Comparison of ENCODE assay signal across 32 cellular contexts in genomic region chr5:6869677-6870076, GRCh38.
"Had no signal": no experiment of that assay in that cellular context is flagged by ENCODE, and none has a peak within 500 bp of the region (broad histone marks: within the 10 kb centered on the region; RNA-seq: fewer than 3 reads in every experiment).

No MANE protein-coding gene starts in this region.

- ATAC-seq: activated CD4-positive, alpha-beta T cell treated with anti-CD3 and anti-CD28 coated beads for 36 hours; activated CD8-positive, alpha-beta memory T cell treated with anti-CD3 and anti-CD28 coated beads, Interleukin-2, amount 10 ng/mL, durations not matched to agents 7 days and 5 days; activated CD8-positive, alpha-beta T cell treated with anti-CD3 and anti-CD28 coated beads, Interleukin-2, amount 10 ng/mL, durations not matched to agents 7 days and 5 days; activated naive CD8-positive, alpha-beta T cell treated with anti-CD3 and anti-CD28 coated beads, Interleukin-2, amount 50 U/mL, for 24 hours; body of pancreas; gastroesophageal sphincter had no signal

- H3K9me3 ChIP-seq: adrenal gland, body of pancreas, colonic mucosa, esophagus squamous epithelium, gastroesophageal sphincter had no signal

- H3K36me3 ChIP-seq: adrenal gland, colonic mucosa, esophagus squamous epithelium, gastroesophageal sphincter had no signal

- H3K27ac ChIP-seq: adrenal gland, body of pancreas, colonic mucosa, epithelial cell of prostate, esophagus squamous epithelium, gastroesophageal sphincter had no signal

- H3K36me3 Mint-ChIP-seq: activated CD4-positive, alpha-beta memory T cell treated with anti-CD3 and anti-CD28 coated beads for 36 hours; activated CD8-positive, alpha-beta memory T cell treated with anti-CD3 and anti-CD28 coated beads, Interleukin-2, amount 10 ng/mL, durations not matched to agents 7 days and 5 days; activated naive CD4-positive, alpha-beta T cell treated with anti-CD3 and anti-CD28 coated beads, Interleukin-2, amount 50 U/mL, for 24 hours; activated naive CD8-positive, alpha-beta T cell treated with anti-CD3 and anti-CD28 coated beads for 36 hours had no signal

- H3K9me3 Mint-ChIP-seq: activated CD4-positive, alpha-beta memory T cell treated with anti-CD3 and anti-CD28 coated beads for 36 hours; activated CD4-positive, alpha-beta T cell treated with anti-CD3 and anti-CD28 coated beads, Interleukin-2, amount 10 ng/mL, durations not matched to agents 24 days and 14 days; activated naive CD4-positive, alpha-beta T cell treated with anti-CD3 and anti-CD28 coated beads for 36 hours; activated naive CD4-positive, alpha-beta T cell treated with anti-CD3 and anti-CD28 coated beads, Interleukin-2, amount 50 U/mL, for 24 hours; activated naive CD8-positive, alpha-beta T cell treated with anti-CD3 and anti-CD28 coated beads for 36 hours; activated naive CD8-positive, alpha-beta T cell treated with anti-CD3 and anti-CD28 coated beads, Interleukin-2, amount 50 U/mL, for 24 hours; activated T-helper 1 cell treated with anti-CD3 and anti-CD28 coated beads, Interleukin-12 subunit alpha, Interleukin-12 subunit beta, Interleukin-2, Interleukin-4 antibody, amounts not matched to agents 30 ng/mL and 10 ng/mL and 1 ng/mL, durations not matched to agents 14 hours and 24 hours and 36 hours had no signal

- H3K4me1 Mint-ChIP-seq: activated CD4-positive, alpha-beta T cell treated with anti-CD3 and anti-CD28 coated beads for 36 hours; activated CD4-positive, alpha-beta T cell treated with anti-CD3 and anti-CD28 coated beads, Interleukin-2, amount 10 ng/mL, durations not matched to agents 24 days and 14 days; activated CD8-positive, alpha-beta memory T cell treated with anti-CD3 and anti-CD28 coated beads, Interleukin-2, amount 10 ng/mL, durations not matched to agents 7 days and 5 days; activated naive CD4-positive, alpha-beta T cell treated with anti-CD3 and anti-CD28 coated beads, Interleukin-2, amount 50 U/mL, for 24 hours; activated naive CD8-positive, alpha-beta T cell treated with anti-CD3 and anti-CD28 coated beads for 36 hours; activated naive CD8-positive, alpha-beta T cell treated with anti-CD3 and anti-CD28 coated beads, Interleukin-2, amount 50 U/mL, for 24 hours had no signal

- H3K27ac Mint-ChIP-seq: activated CD4-positive, alpha-beta memory T cell treated with anti-CD3 and anti-CD28 coated beads for 36 hours; activated CD4-positive, alpha-beta T cell treated with anti-CD3 and anti-CD28 coated beads for 36 hours; activated CD4-positive, alpha-beta T cell treated with anti-CD3 and anti-CD28 coated beads, Interleukin-2, amount 10 ng/mL, durations not matched to agents 24 days and 14 days; activated CD8-positive, alpha-beta memory T cell treated with anti-CD3 and anti-CD28 coated beads, Interleukin-2, amount 10 ng/mL, durations not matched to agents 7 days and 5 days; activated CD8-positive, alpha-beta T cell treated with anti-CD3 and anti-CD28 coated beads, Interleukin-2, amount 10 ng/mL, durations not matched to agents 7 days and 5 days; activated naive CD4-positive, alpha-beta T cell treated with anti-CD3 and anti-CD28 coated beads for 36 hours; activated naive CD4-positive, alpha-beta T cell treated with anti-CD3 and anti-CD28 coated beads, Interleukin-2, amount 50 U/mL, for 24 hours; activated naive CD8-positive, alpha-beta T cell treated with anti-CD3 and anti-CD28 coated beads for 36 hours; activated naive CD8-positive, alpha-beta T cell treated with anti-CD3 and anti-CD28 coated beads, Interleukin-2, amount 50 U/mL, for 24 hours; activated T-helper 1 cell treated with anti-CD3 and anti-CD28 coated beads, Interleukin-12 subunit alpha, Interleukin-12 subunit beta, Interleukin-2, Interleukin-4 antibody, amounts not matched to agents 30 ng/mL and 10 ng/mL and 1 ng/mL, durations not matched to agents 14 hours and 24 hours and 36 hours; activated T-helper 2 cell treated with anti-CD3 and anti-CD28 coated beads, Interferon-gamma antibody, Interleukin-2, Interleukin-4, amounts not matched to agents 10 μg/mL and 5 μg/mL and 100 μg/mL, durations not matched to agents 14 hours and 24 hours and 36 hours had no signal

- H3K4me1 ChIP-seq: adrenal gland, colonic mucosa, esophagus squamous epithelium, gastroesophageal sphincter had no signal

- DNase-seq: activated CD4-positive, alpha-beta memory T cell treated with anti-CD3 and anti-CD28 coated beads for 36 hours; activated CD4-positive, alpha-beta T cell treated with anti-CD3 and anti-CD28 coated beads for 36 hours; activated CD4-positive, alpha-beta T cell treated with anti-CD3 and anti-CD28 coated beads, Interleukin-2, amount 10 ng/mL, durations not matched to agents 24 days and 14 days; activated CD4-positive, CD25-positive, alpha-beta regulatory T cell; activated CD4-positive, CD25-positive, alpha-beta regulatory T cell treated with anti-CD3 and anti-CD28 coated beads, Interleukin-2, amount 50 U/mL, for 72 hours; activated CD8-positive, alpha-beta memory T cell treated with anti-CD3 and anti-CD28 coated beads, Interleukin-2, amount 10 ng/mL, durations not matched to agents 7 days and 5 days; activated CD8-positive, alpha-beta memory T cell treated with anti-CD3 and anti-CD28 coated beads, Interleukin-2, amount 50 U/mL, for 4 hours; activated CD8-positive, alpha-beta T cell treated with anti-CD3 and anti-CD28 coated beads, Interleukin-2, amount 10 ng/mL, durations not matched to agents 7 days and 5 days; activated effector memory CD4-positive, alpha-beta T cell treated with anti-CD3 and anti-CD28 coated beads, Interleukin-2, amount 50 U/mL, for 16 hours; activated naive CD4-positive, alpha-beta T cell treated with anti-CD3 and anti-CD28 coated beads for 36 hours; activated naive CD8-positive, alpha-beta T cell treated with anti-CD3 and anti-CD28 coated beads for 36 hours; activated naive CD8-positive, alpha-beta T cell treated with anti-CD3 and anti-CD28 coated beads, Interleukin-2, amount 50 U/mL, for 24 hours; activated T-cell treated with anti-CD3 and anti-CD28 coated beads, Interleukin-2, amount 50 U/mL, for 1 hour; activated T-cell treated with anti-CD3 and anti-CD28 coated beads, Interleukin-2, amount 50 U/mL, for 48 hours; adrenal gland; amygdala; aorta; body of pancreas; central memory CD4-positive, alpha-beta T cell; cerebellar nuclear complex; colonic mucosa; effector CD8-positive, alpha-beta T cell; esophagus squamous epithelium; foreskin melanocyte; T-helper 2 cell had no signal

- H3K4me3 Mint-ChIP-seq: activated CD4-positive, alpha-beta memory T cell treated with anti-CD3 and anti-CD28 coated beads for 36 hours; activated CD4-positive, alpha-beta T cell treated with anti-CD3 and anti-CD28 coated beads for 36 hours; activated CD4-positive, alpha-beta T cell treated with anti-CD3 and anti-CD28 coated beads, Interleukin-2, amount 10 ng/mL, durations not matched to agents 24 days and 14 days; activated CD8-positive, alpha-beta memory T cell treated with anti-CD3 and anti-CD28 coated beads, Interleukin-2, amount 10 ng/mL, durations not matched to agents 7 days and 5 days; activated CD8-positive, alpha-beta T cell treated with anti-CD3 and anti-CD28 coated beads, Interleukin-2, amount 10 ng/mL, durations not matched to agents 7 days and 5 days; activated naive CD4-positive, alpha-beta T cell treated with anti-CD3 and anti-CD28 coated beads for 36 hours; activated naive CD4-positive, alpha-beta T cell treated with anti-CD3 and anti-CD28 coated beads, Interleukin-2, amount 50 U/mL, for 24 hours; activated naive CD8-positive, alpha-beta T cell treated with anti-CD3 and anti-CD28 coated beads for 36 hours; activated naive CD8-positive, alpha-beta T cell treated with anti-CD3 and anti-CD28 coated beads, Interleukin-2, amount 50 U/mL, for 24 hours; activated T-helper 1 cell treated with anti-CD3 and anti-CD28 coated beads, Interleukin-12 subunit alpha, Interleukin-12 subunit beta, Interleukin-2, Interleukin-4 antibody, amounts not matched to agents 30 ng/mL and 10 ng/mL and 1 ng/mL, durations not matched to agents 14 hours and 24 hours and 36 hours had no signal

- H3K27me3 ChIP-seq: adrenal gland, body of pancreas, colonic mucosa, esophagus squamous epithelium had no signal

- FAIRE-seq: endometrium, endothelial cell of umbilical vein had no signal

- H3K27me3 Mint-ChIP-seq: activated CD4-positive, alpha-beta memory T cell treated with anti-CD3 and anti-CD28 coated beads for 36 hours; activated CD4-positive, alpha-beta T cell treated with anti-CD3 and anti-CD28 coated beads, Interleukin-2, amount 10 ng/mL, durations not matched to agents 24 days and 14 days; activated CD8-positive, alpha-beta memory T cell treated with anti-CD3 and anti-CD28 coated beads, Interleukin-2, amount 10 ng/mL, durations not matched to agents 7 days and 5 days; activated naive CD4-positive, alpha-beta T cell treated with anti-CD3 and anti-CD28 coated beads, Interleukin-2, amount 50 U/mL, for 24 hours; activated naive CD8-positive, alpha-beta T cell treated with anti-CD3 and anti-CD28 coated beads for 36 hours had no signal

- H3K4me3 ChIP-seq: adrenal gland, body of pancreas, colonic mucosa, esophagus squamous epithelium, gastroesophageal sphincter had no signal
